Comparison of ENCODE assay signal across 12 cellular contexts in genomic region chr11:2304156-2305139, GRCh38. TPM values are rescaled to one million over a fixed set of nuclear protein-coding genes. Genes with fewer than 3 reads are reported as not detected.
DNase-seq lines count a peak whose midpoint lies in the region; TF ChIP-seq lines count a peak whose summit lies in the region.
"Had no signal": no experiment of that assay in that cellular context is flagged by ENCODE, and none has a peak within 500 bp of the region (broad histone marks: within the 10 kb centered on the region; RNA-seq: fewer than 3 reads in every experiment).

No MANE protein-coding gene starts in this region.

- H3K4me1 ChIP-seq in ascending aorta: peaks cover 32 to 44% of the 10 kb centered on the region in 2 donors
- peaks cover 16 to 54% (median 29%) of the 10 kb centered on the region in 4 donors for H3K4me1 ChIP-seq in transverse colon

- intact Hi-C loops in ascending aorta (cut with DNase I) (loop anchor here (1.0 to 5.0 kb wide), 5 partner anchors 72 to 228 kb away; partner anchors contain the start of gene CD81), transverse colon (cut with DNase I; ENCODE audit: low total_unique reads) (loop anchor here (2.0 kb wide), 1 partner anchor 116 kb away; no protein-coding TSS in a partner anchor)

- TF ChIP-seq CTCF in ascending aorta (IDR thresholded peaks at IDR 0.05) (no peak), transverse colon (IDR thresholded peaks at IDR 0.05) (no peak)

- peaks cover 57% of the 10 kb centered on the region for H3K4me1 Mint-ChIP-seq in activated naive CD4-positive, alpha-beta T cell treated with anti-CD3 and anti-CD28 coated beads, Interleukin-2, amount 50 U/mL, for 24 hours

- H3K4me3 ChIP-seq in ascending aorta (no peak overlapping the region), transverse colon (no peak overlapping the region)

- no peaks in the 10 kb centered on the region for H3K27me3 Mint-ChIP-seq in activated naive CD4-positive, alpha-beta T cell treated with anti-CD3 and anti-CD28 coated beads, Interleukin-2, amount 50 U/mL, for 24 hours

- no peak for DNase-seq in activated naive CD4-positive, alpha-beta T cell treated with Interleukin-2 at 50 U/mL for 16 hours
- DNase-seq in ascending aorta (ENCODE audit: low spot score in 2 of 2): no peak
- peak; percentile 84 for DNase-seq in mesenteric fat pad (ENCODE audit: low spot score)
- no peak for DNase-seq in transverse colon
- DNase-seq in COLO668 (lab: John Stamatoyannopoulos, UW; ENCODE audit: unreplicated experiment): no peak
- no peak for DNase-seq in central memory CD4-positive, alpha-beta T cell
- no peak for DNase-seq in caudate nucleus (lab: John Stamatoyannopoulos, UW)
- DNase-seq: KG1 had no signal

- peak overlapping the region; percentile 33 for H3K4me3 Mint-ChIP-seq in activated naive CD4-positive, alpha-beta T cell treated with anti-CD3 and anti-CD28 coated beads, Interleukin-2, amount 50 U/mL, for 24 hours

- TF ChIP-seq POLR2A in transverse colon (IDR thresholded peaks at IDR 0.05): no peak

- peak overlapping the region; percentile 68 for H3K27ac Mint-ChIP-seq in activated naive CD4-positive, alpha-beta T cell treated with anti-CD3 and anti-CD28 coated beads, Interleukin-2, amount 50 U/mL, for 24 hours
- H3K27ac Mint-ChIP-seq: T-helper 1 cell treated with Interleukin-12 subunit alpha and Interleukin-12 subunit beta and Interleukin-4 antibody, amounts not matched to agents 30 μg/mL and 1 μg/mL, for 36 hours had no signal

- H3K36me3 ChIP-seq in ascending aorta (no peaks in the 10 kb centered on the region), transverse colon (no peaks in the 10 kb centered on the region)

- in situ Hi-C loops in transverse colon (cut with MboI; ENCODE audit: low pct_ligation_motif_present in 1 of 4, low pct_unique_long_range_greater_than_20kb in 1 of 4, low sequenced_read_pairs in 3 of 4): loop anchor here in 1 of 4 donors (25.0 kb wide), 1 partner anchor 583 kb away; the partner anchor contains the start of gene CDKN1C

- H3K27ac ChIP-seq in ascending aorta: peak overlapping the region; percentile 47 to 67
- peak overlapping the region; percentile 84 to 94 (median 88) for H3K27ac ChIP-seq in transverse colon
- no peak overlapping the region for H3K27ac ChIP-seq in caudate nucleus (ENCODE audit: low read depth, low read length)
- H3K27ac ChIP-seq: epithelial cell of prostate had no signal

- TF ChIP-seq EP300 in transverse colon (IDR thresholded peaks at IDR 0.05; ENCODE audit: low read depth): no peak

- 60% methylated on average over 18 of the region's 20 CpGs; no CpG with 5 or more reads in 1 of the 2 donors for WGBS in transverse colon (ENCODE audit: low coverage in 1 of 2), 2 donors

- H3K9me3 ChIP-seq in ascending aorta: no peaks in the 10 kb centered on the region
- H3K9me3 ChIP-seq in transverse colon: no peaks in the 10 kb centered on the region

- H3K9me3 Mint-ChIP-seq in activated naive CD4-positive, alpha-beta T cell treated with anti-CD3 and anti-CD28 coated beads, Interleukin-2, amount 50 U/mL, for 24 hours: no peaks in the 10 kb centered on the region
- H3K9me3 Mint-ChIP-seq: T-helper 1 cell treated with Interleukin-12 subunit alpha and Interleukin-12 subunit beta and Interleukin-4 antibody, amounts not matched to agents 30 μg/mL and 1 μg/mL, for 36 hours had no signal

- H3K27me3 ChIP-seq in ascending aorta (no peaks in the 10 kb centered on the region), transverse colon (no peaks in the 10 kb centered on the region)

- H3K36me3 Mint-ChIP-seq in activated naive CD4-positive, alpha-beta T cell treated with anti-CD3 and anti-CD28 coated beads, Interleukin-2, amount 50 U/mL, for 24 hours: no peaks in the 10 kb centered on the region

RNA-seq across cellular contexts. Expression of gene TSPAN32, which starts 2.6 kb away (rescaled TPM):
- total RNA-seq in ascending aorta (1.9 TPM), mesenteric fat pad (1.3 TPM), transverse colon (under 1 TPM in 2 of 4 donors, not detected in 2; 0.16 to 0.96 TPM)
- total RNA-seq: NCI-H460 had no signal

RNA-seq across cellular contexts. Expression of gene C11orf21, which starts 2.7 kb away (rescaled TPM):
- total RNA-seq in ascending aorta: not detected
- 1.0 TPM for total RNA-seq in mesenteric fat pad
- under 1 TPM in 1 of 4 donors, not detected in 3; 0.27 TPM for total RNA-seq in transverse colon
- total RNA-seq: NCI-H460 had no signal

RNA-seq across cellular contexts. Expression of gene ASCL2, which starts 34.1 kb away (rescaled TPM):
- total RNA-seq in ascending aorta (not detected), mesenteric fat pad (0.64 TPM), transverse colon (10 to 100 TPM in 1 of 4 donors, 1 to 10 TPM in 2, not detected in 1; 2.3 to 14.7 (median 3.0) TPM)
- total RNA-seq: NCI-H460 had no signal
